ENCODE assay signal across 8 cellular contexts in the genomic region with DNA sequence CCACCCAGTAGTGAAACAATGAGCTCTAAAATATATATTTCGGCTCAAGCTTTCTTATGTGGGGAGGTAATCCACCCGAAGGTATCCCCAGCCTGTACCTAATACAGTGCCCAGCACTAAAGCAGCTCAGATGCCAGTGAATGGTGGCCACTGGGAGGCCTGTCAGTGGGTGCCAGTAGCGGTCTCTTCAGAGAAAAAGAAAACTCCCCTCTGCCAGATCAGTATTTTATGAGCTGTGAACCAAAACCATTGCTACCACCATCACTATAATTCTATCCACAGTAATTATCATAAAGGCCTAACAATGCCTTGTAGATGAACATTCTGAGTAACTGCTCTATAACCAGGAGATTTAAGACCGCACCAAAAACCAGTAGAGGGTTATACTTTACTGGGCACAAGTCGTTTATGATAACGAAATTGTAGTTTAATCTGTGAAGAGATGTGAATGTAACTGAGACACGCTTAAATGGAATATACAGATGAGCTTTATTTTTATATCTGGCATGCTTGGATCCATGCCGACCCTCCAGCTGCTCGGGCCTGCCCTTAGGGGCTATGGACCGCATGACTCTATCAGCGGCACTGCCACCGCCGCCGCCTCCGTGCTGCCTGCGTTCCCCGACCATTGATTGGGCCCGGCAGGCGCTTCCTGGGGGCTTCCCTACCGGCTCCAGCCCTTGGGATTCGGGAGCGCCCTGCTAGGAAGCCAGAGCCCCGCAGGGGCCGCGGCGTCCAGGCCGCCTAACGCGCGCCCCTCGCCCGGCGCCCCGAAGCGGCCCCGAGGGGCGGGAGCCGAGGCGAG. TPM values are rescaled to one million over a fixed set of nuclear protein-coding genes. Genes with fewer than 3 reads are reported as not detected.
DNase-seq lines count a peak whose midpoint lies in the region; ATAC-seq and TF ChIP-seq lines count a peak whose summit lies in the region.

No MANE protein-coding gene starts in this region.

- no peaks in the 10 kb centered on the region for H3K9me3 ChIP-seq in CD4-positive, alpha-beta memory T cell (ENCODE audit: control insufficient read depth in 1 of 2, low read length in 2 of 2)
- no peaks in the 10 kb centered on the region for H3K9me3 ChIP-seq in OCI-LY7 (ENCODE audit: low read length)

- peak overlapping the region; percentile 90 for H2AFZ ChIP-seq in OCI-LY7 (ENCODE audit: low read length)

- peak overlapping the region; percentile 74 for H3K4me2 ChIP-seq in OCI-LY7 (ENCODE audit: low read length)

- H3K9me2 ChIP-seq in OCI-LY7 (ENCODE audit: insufficient read depth, low read length), result no peaks in the 10 kb centered on the region

- H3K4me1 ChIP-seq in CD4-positive, alpha-beta memory T cell (ENCODE audit: insufficient read depth, low read length), result peaks cover 34% of the 10 kb centered on the region
- peaks cover 26% of the 10 kb centered on the region for H3K4me1 ChIP-seq in OCI-LY7 (ENCODE audit: insufficient read depth, low read length, poor library complexity, severe bottlenecking)

- intact Hi-C loops in CD4-positive, alpha-beta memory T cell (cut with micrococcal nuclease), result loop anchor here (1.0 to 10.0 kb wide), 8 partner anchors 52 to 508 kb away; a partner anchor contains a TSS
- intact Hi-C loops in OCI-LY7 (cut with micrococcal nuclease; ENCODE audit: unreplicated experiment), result loop anchor here (2.0 to 10.0 kb wide), 6 partner anchors 70 to 694 kb away; a partner anchor contains a TSS

- H3K27me3 Mint-ChIP-seq in CD4-positive, alpha-beta memory T cell, result no peaks in the 10 kb centered on the region
- H3K27me3 Mint-ChIP-seq in activated naive CD8-positive, alpha-beta T cell treated with anti-CD3 and anti-CD28 coated beads for 36 hours, result no peaks in the 10 kb centered on the region

- peak overlapping the region; percentile 79 to 91 (median 84) for H3K4me3 Mint-ChIP-seq in CD4-positive, alpha-beta memory T cell
- peak overlapping the region; percentile 81 for H3K4me3 Mint-ChIP-seq in activated naive CD8-positive, alpha-beta T cell treated with anti-CD3 and anti-CD28 coated beads for 36 hours

- peak overlapping the region; percentile 26 to 61 for H3K4me3 ChIP-seq in CD4-positive, alpha-beta memory T cell (ENCODE audit: low read length in 2 of 2)
- H3K4me3 ChIP-seq in OCI-LY7 (ENCODE audit: low read depth, low read length, poor library complexity, severe bottlenecking), result peak overlapping the region; percentile 97

- H3K27ac Mint-ChIP-seq in CD4-positive, alpha-beta memory T cell, result peak overlapping the region; percentile 93 to 100 (median 97)
- peak overlapping the region; percentile 94 for H3K27ac Mint-ChIP-seq in activated naive CD8-positive, alpha-beta T cell treated with anti-CD3 and anti-CD28 coated beads for 36 hours

- peaks cover 15% of the 10 kb centered on the region; the same call in 1 of the 2 replicates for H4K20me1 ChIP-seq in OCI-LY7 (ENCODE audit: insufficient read depth, low read length)

- CTCF ChIA-PET in CD4-positive, alpha-beta memory T cell (lab: Charles Lee; ENCODE audit: partially characterized antibody), result interaction anchor here (0.7 to 1.6 kb wide), 16 partner anchors 16 to 130 kb away, joined by 3 to 9 read pairs (median 3); no protein-coding TSS in a partner anchor
- CTCF ChIA-PET in OCI-LY7 (lab: Charles Lee; ENCODE audit: unreplicated experiment), result interaction anchor here (0.6 kb wide), 1 partner anchor 42 kb away, joined by 3 read pairs; no protein-coding TSS in a partner anchor

- no peaks in the 10 kb centered on the region for H3K27me3 ChIP-seq in CD4-positive, alpha-beta memory T cell (ENCODE audit: insufficient read depth, low read length)

- peaks cover 0 to 28% of the 10 kb centered on the region in 2 donors for H3K36me3 Mint-ChIP-seq in CD4-positive, alpha-beta memory T cell
- H3K36me3 Mint-ChIP-seq in activated naive CD8-positive, alpha-beta T cell treated with anti-CD3 and anti-CD28 coated beads for 36 hours, result peaks cover 40% of the 10 kb centered on the region

- H3K79me2 ChIP-seq in OCI-LY7 (ENCODE audit: insufficient read depth, low read depth, low read length), result peaks cover 34% of the 10 kb centered on the region

- POLR2A ChIA-PET in CD4-positive, alpha-beta memory T cell (lab: Charles Lee; ENCODE audit: partially characterized antibody), result interaction anchor here (0.7 to 4.5 kb wide), 20 partner anchors 9 to 369 kb away, joined by 3 to 50 read pairs (median 4); a partner anchor contains a TSS
- POLR2A ChIA-PET in OCI-LY7 (lab: Charles Lee), result interaction anchor here (0.6 to 2.0 kb wide), 12 partner anchors 9 to 579 kb away, joined by 3 to 8 read pairs (median 3); a partner anchor contains a TSS

- ATAC-seq in GM19372 (IDR thresholded peaks at IDR 0.05; ENCODE audit: low read depth, unreplicated experiment) (peak; percentile 15), HG03378 (IDR thresholded peaks at IDR 0.05; ENCODE audit: unreplicated experiment) (peak; percentile 28)

- peaks cover 18 to 39% (median 26%) of the 10 kb centered on the region in 4 donors for H3K4me1 Mint-ChIP-seq in CD4-positive, alpha-beta memory T cell
- H3K4me1 Mint-ChIP-seq in activated naive CD8-positive, alpha-beta T cell treated with anti-CD3 and anti-CD28 coated beads for 36 hours, result peaks cover 14% of the 10 kb centered on the region

- BruUV-seq in OCI-LY7 (replicated peaks; lab: Mats Ljungman, UMichigan), result TSS peak; percentile 90

- no peaks in the 10 kb centered on the region for H3K36me3 ChIP-seq in CD4-positive, alpha-beta memory T cell (ENCODE audit: insufficient read depth, low read length)
- H3K36me3 ChIP-seq in OCI-LY7 (ENCODE audit: insufficient read depth, low read length), result no peaks in the 10 kb centered on the region

- peak overlapping the region; percentile 96 for H3K27ac ChIP-seq in CD4-positive, alpha-beta memory T cell (ENCODE audit: low read depth, low read length)
- peak overlapping the region; percentile 31 for H3K27ac ChIP-seq in OCI-LY7 (ENCODE audit: low read depth, low read length, poor library complexity, severe bottlenecking)

- H3K9me3 Mint-ChIP-seq in CD4-positive, alpha-beta memory T cell, result peaks cover 0 to 4% (median 0%) of the 10 kb centered on the region in 8 donors
- peaks cover 6% of the 10 kb centered on the region for H3K9me3 Mint-ChIP-seq in activated naive CD8-positive, alpha-beta T cell treated with anti-CD3 and anti-CD28 coated beads for 36 hours

- 0 out of 2 replicates have a peak, but pooled peaks have one; percentile 6 for TF ChIP-seq CTCF in OCI-LY7 (conservative IDR thresholded peaks at IDR 0.05; ENCODE audit: low read length)

- DNase-seq in CD4-positive, alpha-beta memory T cell, result peak; percentile 32 to 53 (median 43)
- peak; percentile 35 for DNase-seq in OCI-LY7 (ENCODE audit: low spot score)
- DNase-seq in activated naive CD8-positive, alpha-beta T cell treated with anti-CD3 and anti-CD28 coated beads for 36 hours, result peak; percentile 64
- DNase-seq in glomerular visceral epithelial cell (ENCODE audit: extremely low spot score), result peak; percentile 63
- DNase-seq in occipital lobe (lab: John Stamatoyannopoulos, UW), result peak; percentile 31
- no peak for DNase-seq in GF-D8 (lab: John Stamatoyannopoulos, UW)

RNA-seq across cellular contexts. Expression of a gene that starts 0.6 kb away (rescaled TPM):
- 10 to 100 TPM; 79.8 to 84.9 TPM for total RNA-seq in CD4-positive, alpha-beta memory T cell
- 10 to 100 TPM; 16.6 to 61.9 TPM for polyA plus RNA-seq in CD4-positive, alpha-beta memory T cell
- 20.7 and 23.1 TPM in 2 replicates for total RNA-seq in OCI-LY7 (2014; rRNA removed; shearing (Covaris generic))
- 47.8 and 53.0 TPM in 2 replicates for total RNA-seq in OCI-LY7 (2022)
- 100 to 1,000 TPM; 250 to 259 TPM for total RNA-seq in activated naive CD8-positive, alpha-beta T cell treated with anti-CD3 and anti-CD28 coated beads for 36 hours
- 7.0 TPM for total RNA-seq in occipital lobe
